8 cellular contexts compared by ENCODE assay signal in the genomic region with DNA sequence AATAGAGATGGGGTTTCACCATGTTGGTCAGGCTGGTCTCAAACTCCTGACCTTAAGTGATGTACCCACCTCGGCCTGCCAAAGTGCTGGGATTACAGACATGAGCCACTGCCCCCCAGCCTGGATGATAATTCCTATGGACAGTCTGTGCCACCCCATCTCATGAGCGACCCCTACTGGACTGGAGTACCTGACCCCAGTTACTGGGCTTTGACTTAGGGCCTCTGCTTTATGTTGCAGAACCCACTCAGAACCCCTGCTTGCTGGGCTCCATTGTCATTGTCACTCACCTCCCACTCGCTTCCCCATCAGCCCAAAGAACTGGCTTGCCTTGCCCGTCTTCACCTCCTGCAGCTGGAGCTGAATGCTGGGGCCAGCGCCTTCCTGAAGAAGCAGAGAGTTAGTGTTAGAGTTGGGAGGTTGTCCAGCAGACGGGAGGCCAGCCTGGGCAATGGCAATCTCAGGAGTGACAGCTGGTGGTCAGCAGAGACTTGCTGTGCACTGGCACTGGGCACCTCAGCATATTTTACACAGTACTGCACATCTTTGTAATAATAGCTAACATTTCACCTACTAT. TPM values are rescaled to one million over a fixed set of nuclear protein-coding genes. Genes with fewer than 3 reads are reported as not detected.
A peak's percentile ranks its signal among the peaks of the same experiment; 100 is the strongest.
DNase-seq lines count a peak whose midpoint lies in the region; ATAC-seq and TF ChIP-seq lines count a peak whose summit lies in the region.

No MANE protein-coding gene starts in this region.

- intact Hi-C loops in esophagus muscularis mucosa (cut with DNase I) (no loop called here), transverse colon (cut with DNase I; ENCODE audit: low total_unique reads) (no loop called here)

- peaks cover 26 to 63% (median 44%) of the 10 kb centered on the region in 4 donors for H3K4me1 ChIP-seq in esophagus muscularis mucosa
- H3K4me1 ChIP-seq in transverse colon = peaks cover 0 to 20% (median 12%) of the 10 kb centered on the region in 4 donors

- 91% methylated on average over 6 of the region's 6 CpGs for WGBS in esophagus muscularis mucosa
- 92% methylated on average over 6 of the region's 6 CpGs; no CpG with 5 or more reads in 1 of the 2 donors for WGBS in transverse colon (ENCODE audit: low coverage in 1 of 2), 2 donors

- H3K4me3 ChIP-seq in GM06990 (replicated peaks; ENCODE audit: low read depth, low read length) (no peak overlapping the region), esophagus muscularis mucosa (no peak overlapping the region), transverse colon (no peak overlapping the region)

- no peak for TF ChIP-seq POLR2A in esophagus muscularis mucosa (IDR thresholded peaks at IDR 0.05; ENCODE audit: low read depth)
- no peak for TF ChIP-seq POLR2A in transverse colon (IDR thresholded peaks at IDR 0.05)

- TF ChIP-seq EP300 in esophagus muscularis mucosa (IDR thresholded peaks at IDR 0.05) (no peak), transverse colon (IDR thresholded peaks at IDR 0.05; ENCODE audit: low read depth) (no peak)

- H3K27me3 ChIP-seq in GM06990 (replicated peaks; ENCODE audit: control insufficient read depth, insufficient read depth, low read length) (no peaks in the 10 kb centered on the region), esophagus muscularis mucosa (no peaks in the 10 kb centered on the region), transverse colon (no peaks in the 10 kb centered on the region)

- no peak for ATAC-seq in HG03139 (IDR thresholded peaks at IDR 0.05; ENCODE audit: unreplicated experiment)
- no peak for ATAC-seq in GM19324 (IDR thresholded peaks at IDR 0.05; ENCODE audit: low FRiP score, unreplicated experiment)

- H3K36me3 ChIP-seq in GM06990 (ENCODE audit: control insufficient read depth, insufficient read depth, low read length) (no peaks in the 10 kb centered on the region; the same call in none of the 2 replicates), esophagus muscularis mucosa (peaks cover 0 to 4% (median under 1%) of the 10 kb centered on the region in 4 donors), transverse colon (no peaks in the 10 kb centered on the region)

- in situ Hi-C loops in transverse colon (cut with MboI; ENCODE audit: low pct_ligation_motif_present in 1 of 4, low pct_unique_long_range_greater_than_20kb in 1 of 4, low sequenced_read_pairs in 3 of 4) = loop anchor here in 1 of 4 donors (10.0 kb wide), 1 partner anchor 279 kb away; no protein-coding TSS in a partner anchor

- H3K27ac ChIP-seq in esophagus muscularis mucosa (replicated peaks in 1 of 4) (no peak overlapping the region), transverse colon (no peak overlapping the region)

- DNase-seq in 8988T = peak; percentile 91
- DNase-seq in GM06990 (ENCODE audit: extremely low read depth, insufficient read length) = no peak
- peak; percentile 27 for DNase-seq in RPMI8226
- no peak for DNase-seq in esophagus muscularis mucosa (ENCODE audit: extremely low spot score)
- no peak for DNase-seq in transverse colon
- DNase-seq in NCI-H1105 (lab: John Stamatoyannopoulos, UW) = no peak

- H3K9me3 ChIP-seq in esophagus muscularis mucosa = no peaks in the 10 kb centered on the region
- H3K9me3 ChIP-seq in transverse colon = no peaks in the 10 kb centered on the region

- TF ChIP-seq CTCF in GM06990 (IDR thresholded peaks at IDR 0.05; ENCODE audit: insufficient read depth, low read length, poor library complexity, severe bottlenecking) (peak; percentile 62), esophagus muscularis mucosa (IDR thresholded peaks at IDR 0.05) (peak in 2 of 3 experiments; percentile 4 to 26), transverse colon (IDR thresholded peaks at IDR 0.05) (peak in 1 of 5 experiments; percentile 21)

RNA-seq across cellular contexts. Expression of gene TAC4, which starts 4.0 kb away (rescaled TPM):
- total RNA-seq in esophagus muscularis mucosa (not detected), transverse colon (not detected)

RNA-seq across cellular contexts. Expression of gene KAT7, which starts 55.4 kb away (rescaled TPM):
- total RNA-seq in esophagus muscularis mucosa (10 to 100 TPM; 29.5 to 48.1 (median 43.4) TPM), transverse colon (10 to 100 TPM; 21.3 to 54.2 (median 32.8) TPM)

Comparison
In these comparisons a context has a peak if more than half of its experiments do, and no peak if none do; other contexts are left out.
1. DNase-seq: peak in 8988T (single experiment) and RPMI8226 (single experiment); none in GM06990 (single experiment), esophagus muscularis mucosa (single experiment), transverse colon (single experiment) and NCI-H1105 (single experiment).